Comparison of ENCODE assay signal across 8 cellular contexts in the genomic region with DNA sequence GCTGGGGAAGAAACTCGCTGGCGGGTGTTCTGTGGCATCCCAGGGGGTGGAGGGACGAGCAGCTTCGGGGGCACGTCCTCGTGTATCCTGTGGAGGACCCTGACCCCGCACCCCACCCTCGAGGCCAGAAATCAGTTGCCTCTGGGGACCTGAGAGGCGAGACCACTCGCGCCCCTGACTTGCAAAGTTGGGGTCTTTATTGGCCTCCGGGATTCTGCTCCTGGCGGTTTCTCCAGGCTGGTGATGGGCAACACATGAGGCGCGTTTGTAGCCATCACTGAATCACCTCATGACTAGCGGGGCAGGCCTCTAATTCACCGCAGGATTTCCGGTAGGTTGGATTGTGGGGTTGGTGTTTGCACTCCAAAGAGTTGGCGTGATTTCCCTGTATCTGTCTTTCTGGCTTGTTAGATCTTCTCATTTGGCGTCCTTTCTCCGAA. TPM values are rescaled to one million over a fixed set of nuclear protein-coding genes. Genes with fewer than 3 reads are reported as not detected.
A peak's percentile ranks its signal among the peaks of the same experiment; 100 is the strongest.
DNase-seq lines count a peak whose midpoint lies in the region; ATAC-seq and TF ChIP-seq lines count a peak whose summit lies in the region.
"Not testable (repeated sequence)": the region's sequence is repeated elsewhere in the genome, so short reads cannot be mapped to it uniquely, and the experiment has no call there.

No MANE protein-coding gene starts in this region.

- peak overlapping the region; percentile 55 for H3K4me3 ChIP-seq in CD8-positive, alpha-beta T cell (ENCODE audit: low read depth, low read length)
- H3K4me3 ChIP-seq in fibroblast of pulmonary artery (replicated peaks; ENCODE audit: low read depth, low read length) = peak overlapping the region; percentile 63
- H3K4me3 ChIP-seq in mucosa of rectum (ENCODE audit: low read length in 2 of 2) = peak overlapping the region; percentile 54 to 71

- TF ChIP-seq CTCF in CD8-positive, alpha-beta T cell (IDR thresholded peaks at IDR 0.05); fibroblast of pulmonary artery (IDR thresholded peaks at IDR 0.05; ENCODE audit: low read length, missing control alignments): not testable (repeated sequence)

- H3K27me3 ChIP-seq in CD8-positive, alpha-beta T cell (ENCODE audit: insufficient read depth, low read length); mucosa of rectum (ENCODE audit: control insufficient read depth in 2 of 2, insufficient read depth in 2 of 2, low read length in 2 of 2): not testable (repeated sequence)

- ATAC-seq in CD8-positive, alpha-beta T cell = not testable (repeated sequence)
- ATAC-seq in T-cell (replicated peaks in 1 of 4) = peak in 2 of 4 experiments; percentile 15 to 48
- ATAC-seq in activated naive CD4-positive, alpha-beta T cell treated with anti-CD3 and anti-CD28 coated beads, Interleukin-2, amount 50 U/mL, for 72 hours = peak; percentile 49 to 78

- not testable (repeated sequence) for H3K9me3 ChIP-seq in CD8-positive, alpha-beta T cell (ENCODE audit: low read length); mucosa of rectum (ENCODE audit: control insufficient read depth in 2 of 2, low read length in 2 of 2)

- H3K9me3 Mint-ChIP-seq in CD8-positive, alpha-beta T cell; T-cell; activated naive CD4-positive, alpha-beta T cell treated with anti-CD3 and anti-CD28 coated beads, Interleukin-2, amount 50 U/mL, for 72 hours: not testable (repeated sequence)

- peak in 4 of 7 experiments; percentile 15 to 48 (median 24) for DNase-seq in CD8-positive, alpha-beta T cell
- DNase-seq in H4 (ENCODE audit: low spot score) (peak; percentile 5), LoVo (ENCODE audit: low spot score) (peak; percentile 5), T-cell (peak in 15 of 34 experiments; percentile 0 to 31 (median 4)), fibroblast of pulmonary artery (ENCODE audit: low read depth) (peak; percentile 50)
- DNase-seq in activated naive CD4-positive, alpha-beta T cell treated with anti-CD3 and anti-CD28 coated beads, Interleukin-2, amount 50 U/mL, for 72 hours (ENCODE audit: low spot score in 2 of 2) = peak; percentile 15 to 73
- peak; percentile 6 for DNase-seq in stimulated activated CD8-positive, alpha-beta memory T cell treated with anti-CD3 and anti-CD28 coated beads, Interleukin-12 subunit alpha, Interleukin-12 subunit beta, amount 100 ng/mL, for 1 hour (ENCODE audit: low read depth)

- not testable (repeated sequence) for H3K36me3 Mint-ChIP-seq in CD8-positive, alpha-beta T cell; T-cell; activated naive CD4-positive, alpha-beta T cell treated with anti-CD3 and anti-CD28 coated beads, Interleukin-2, amount 50 U/mL, for 72 hours

- not testable (repeated sequence) for H3K36me3 ChIP-seq in CD8-positive, alpha-beta T cell (ENCODE audit: insufficient read depth, low read length); mucosa of rectum (ENCODE audit: control insufficient read depth in 2 of 2, insufficient read depth in 2 of 2, low read length in 2 of 2)

- POLR2A ChIA-PET in CD8-positive, alpha-beta T cell (lab: Charles Lee); T-cell (lab: Charles Lee): not testable (repeated sequence)

- H3K4me3 Mint-ChIP-seq in CD8-positive, alpha-beta T cell = peak overlapping the region; percentile 89
- H3K4me3 Mint-ChIP-seq in T-cell = peak overlapping the region; percentile 89 to 97 (median 90)

- H3K4me1 ChIP-seq in CD8-positive, alpha-beta T cell (ENCODE audit: insufficient read depth, low read length); mucosa of rectum (ENCODE audit: control insufficient read depth in 2 of 2, insufficient read depth in 2 of 2, low read length in 2 of 2): not testable (repeated sequence)

- H3K9ac ChIP-seq in mucosa of rectum (ENCODE audit: low read depth in 1 of 2, low read length in 2 of 2) = not testable (repeated sequence)

- intact Hi-C loops in CD8-positive, alpha-beta T cell (cut with DNase I, micrococcal nuclease) = not testable (repeated sequence)

- H3K4me1 Mint-ChIP-seq in CD8-positive, alpha-beta T cell (ENCODE audit: low read depth); T-cell: not testable (repeated sequence)

- not testable (repeated sequence) for H3K27me3 Mint-ChIP-seq in CD8-positive, alpha-beta T cell (ENCODE audit: low read depth); T-cell

- CTCF ChIA-PET in CD8-positive, alpha-beta T cell (lab: Charles Lee); T-cell (lab: Charles Lee): not testable (repeated sequence)

- peak overlapping the region; percentile 90 for H3K27ac Mint-ChIP-seq in CD8-positive, alpha-beta T cell
- peak overlapping the region; percentile 79 to 87 for H3K27ac Mint-ChIP-seq in T-cell
- peak overlapping the region; percentile 67 to 89 for H3K27ac Mint-ChIP-seq in activated naive CD4-positive, alpha-beta T cell treated with anti-CD3 and anti-CD28 coated beads, Interleukin-2, amount 50 U/mL, for 72 hours

- peak overlapping the region; percentile 33 for H3K27ac ChIP-seq in CD8-positive, alpha-beta T cell (ENCODE audit: low read depth, low read length)
- not testable (repeated sequence) for H3K27ac ChIP-seq in mucosa of rectum (ENCODE audit: low read depth in 2 of 2, low read length in 2 of 2)

RNA-seq across cellular contexts. Expression of gene NBPF8, which starts 0.7 kb away (rescaled TPM):
- 10 to 100 TPM; 30.6 to 32.6 TPM for total RNA-seq in CD8-positive, alpha-beta T cell
- 5.4 and 8.2 TPM in 2 replicates for total RNA-seq in H4 (2014; rRNA removed; shearing (Covaris generic))
- total RNA-seq in T-cell = 10 to 100 TPM; 18.5 to 62.2 (median 50.7) TPM
- 10 to 100 TPM; 22.8 to 31.6 TPM for total RNA-seq in activated naive CD4-positive, alpha-beta T cell treated with anti-CD3 and anti-CD28 coated beads, Interleukin-2, amount 50 U/mL, for 72 hours
